9 cellular contexts compared by ENCODE assay signal in the genomic region with DNA sequence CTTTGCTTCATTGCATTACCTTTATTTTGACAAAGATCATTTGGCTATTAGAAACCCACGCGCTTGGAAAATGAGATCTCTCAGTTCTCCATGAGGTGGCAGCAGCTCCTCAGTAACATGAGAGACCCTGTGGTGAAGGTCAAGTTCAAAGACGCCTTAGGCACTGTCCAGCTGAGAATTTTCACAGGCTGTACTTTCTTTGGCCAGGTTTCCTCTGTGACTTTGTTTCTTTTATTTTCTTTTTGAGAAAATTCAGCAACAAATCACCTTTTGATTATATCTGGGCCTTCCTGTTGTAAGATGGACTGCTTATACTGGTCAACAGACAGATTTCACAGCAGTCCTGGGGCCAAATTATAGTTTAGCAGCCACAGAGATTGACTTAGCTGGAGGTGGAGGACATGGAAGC. TPM values are rescaled to one million over a fixed set of nuclear protein-coding genes. Genes with fewer than 3 reads are reported as not detected.
DNase-seq lines count a peak whose midpoint lies in the region; ATAC-seq, FAIRE-seq and TF ChIP-seq lines count a peak whose summit lies in the region.
"Had no signal": no experiment of that assay in that cellular context is flagged by ENCODE, and none has a peak within 500 bp of the region (broad histone marks: within the 10 kb centered on the region; RNA-seq: fewer than 3 reads in every experiment).

No MANE protein-coding gene starts in this region.

- ATAC-seq in HG02642 (IDR thresholded peaks at IDR 0.05; ENCODE audit: poor library complexity, unreplicated experiment), result peak; percentile 68
- ATAC-seq in GM12878, result peak; percentile 87

- CTCF ChIA-PET in AG04449 (lab: Yijun Ruan, JAX) (interaction anchor here (0.6 to 3.6 kb wide), 27 partner anchors 9 to 837 kb away, joined by 3 to 23 read pairs (median 4); no protein-coding TSS in a partner anchor), GM12878 (lab: Yijun Ruan, JAX) (interaction anchor here (0.6 to 1.3 kb wide), 4 partner anchors 21 to 822 kb away, joined by 3 to 7 read pairs (median 4); no protein-coding TSS in a partner anchor)

- TF ChIP-seq POLR2A in GM12878 (IDR thresholded peaks at IDR 0.05; ENCODE audit: low read depth, low read length), result no peak

- RAD21 ChIA-PET in GM12878 (lab: Charles Lee; ENCODE audit: unreplicated experiment), result interaction anchor here (0.8 to 1.3 kb wide), 2 partner anchors 90 to 97 kb away, joined by 3 to 4 read pairs; no protein-coding TSS in a partner anchor

- H2AFZ ChIP-seq in OCI-LY1 (ENCODE audit: low read length), result no peak overlapping the region
- H2AFZ ChIP-seq in GM12878 (ENCODE audit: control insufficient read depth, low read depth, low read length), result no peak overlapping the region

- H3K27ac ChIP-seq in OCI-LY1 (ENCODE audit: low read depth, low read length, poor library complexity, severe bottlenecking) (no peak overlapping the region), GM12878 (ENCODE audit: control insufficient read depth, insufficient read depth) (no peak overlapping the region), iPS DF 6.9 (ENCODE audit: low read length) (no peak overlapping the region)
- H3K27ac ChIP-seq: SK-N-MC had no signal

- FAIRE-seq in GM12878 (lab: Jason Lieb, UNC), result peak; percentile 76

- H3K4me3 ChIP-seq in AG04449 (ENCODE audit: low read depth, low read length), result no peak overlapping the region
- H3K4me3 ChIP-seq in OCI-LY1 (ENCODE audit: low read depth, low read length, poor library complexity, severe bottlenecking), result no peak overlapping the region
- no peak overlapping the region for H3K4me3 ChIP-seq in GM12878
- H3K4me3 ChIP-seq in iPS DF 6.9 (ENCODE audit: low read length), result no peak overlapping the region
- H3K4me3 ChIP-seq: SK-N-MC had no signal

- peak; percentile 10 for DNase-seq in AG04449 (ENCODE audit: low read depth, low spot score)
- peak; percentile 50 for DNase-seq in G401 (ENCODE audit: low spot score)
- no peak for DNase-seq in GM12878 (ENCODE audit: low read depth, low spot score)
- peak; percentile 13 for DNase-seq in iPS DF 6.9 (ENCODE audit: low read depth, low spot score)
- DNase-seq in stimulated activated CD4-positive, alpha-beta T cell treated with anti-CD3 and anti-CD28 coated beads, Interleukin-4, amount 100 ng/mL, for 1 hour, result peak; percentile 13
- DNase-seq in KG1 (lab: John Stamatoyannopoulos, UW), result no peak

- WGBS in GM12878 (ENCODE audit: insufficient coverage, insufficient replicate concordance, low lambda C conversion rate, missing lambda C conversion rate), result 0% methylated on average over 3 of the region's 3 CpGs
- WGBS in iPS DF 6.9 (ENCODE audit: insufficient coverage, insufficient read length), result no CpG with 5 or more reads among the region's 3 CpGs

- intact Hi-C loops in GM12878 (cut with micrococcal nuclease; ENCODE audit: unreplicated experiment), result loop anchor here (2.0 to 5.0 kb wide), 4 partner anchors 98 to 824 kb away; no protein-coding TSS in a partner anchor

- TF ChIP-seq CTCF in AG04449 (IDR thresholded peaks at IDR 0.05; ENCODE audit: insufficient read depth, low read length, missing control alignments) (peak; percentile 71), OCI-LY1 (IDR thresholded peaks at IDR 0.05; ENCODE audit: low read length) (peak; percentile 79), GM12878 (IDR thresholded peaks at IDR 0.05 in 2 of 3, conservative IDR thresholded peaks at IDR 0.05 in 1 of 3; ENCODE audit: control insufficient read depth in 2 of 3, extremely low read depth in 1 of 3, insufficient read depth in 1 of 3, low read depth in 3 of 3, low read length in 3 of 3) (peak; percentile 53 to 70 (median 57); a peak in 5 of 6 replicates)

- no peaks in the 10 kb centered on the region for H4K20me1 ChIP-seq in OCI-LY1 (ENCODE audit: insufficient read depth, low read length)
- H4K20me1 ChIP-seq in GM12878 (ENCODE audit: control insufficient read depth, insufficient read depth), result no peaks in the 10 kb centered on the region

- BruUV-seq in GM12878 (replicated peaks; lab: Mats Ljungman, UMichigan), result no TSS peak

- SMC1A ChIA-PET in GM12878 (lab: Charles Lee; ENCODE audit: uncharacterized antibody, unreplicated experiment), result no interaction called here

- H3K4me2 ChIP-seq in OCI-LY1 (ENCODE audit: low read length), result no peak overlapping the region
- no peak overlapping the region for H3K4me2 ChIP-seq in GM12878 (ENCODE audit: control insufficient read depth, insufficient read depth)

- H3K9me3 ChIP-seq in OCI-LY1 (ENCODE audit: low read length) (no peaks in the 10 kb centered on the region), GM12878 (replicated peaks; ENCODE audit: control insufficient read depth, insufficient read depth, low read length) (no peaks in the 10 kb centered on the region), iPS DF 6.9 (ENCODE audit: control insufficient read depth, insufficient read depth, low read length) (no peaks in the 10 kb centered on the region)

- H3K4me1 ChIP-seq in OCI-LY1 (ENCODE audit: insufficient read depth, low read length, severe bottlenecking) (no peaks in the 10 kb centered on the region), GM12878 (ENCODE audit: control insufficient read depth, insufficient read depth, low read length) (no peaks in the 10 kb centered on the region), iPS DF 6.9 (ENCODE audit: control insufficient read depth, insufficient read depth, low read length) (no peaks in the 10 kb centered on the region)

- no peaks in the 10 kb centered on the region for H3K9me2 ChIP-seq in OCI-LY1 (ENCODE audit: low read depth, low read length)

- no peaks in the 10 kb centered on the region for H3K36me3 ChIP-seq in OCI-LY1 (ENCODE audit: insufficient read depth, low read length)
- no peaks in the 10 kb centered on the region for H3K36me3 ChIP-seq in GM12878 (ENCODE audit: control insufficient read depth in 2 of 2, insufficient read depth in 2 of 2, low read length in 1 of 2)
- H3K36me3 ChIP-seq in iPS DF 6.9 (ENCODE audit: control insufficient read depth, insufficient read depth, low read length), result no peaks in the 10 kb centered on the region

- POLR2A ChIA-PET in AG04449 (lab: Yijun Ruan, JAX), result no interaction called here
- POLR2A ChIA-PET in GM12878 (lab: Charles Lee), result no interaction called here

- TF ChIP-seq RAD21 in GM12878 (IDR thresholded peaks at IDR 0.05; ENCODE audit: insufficient read depth, low read depth, low read length), result peak; percentile 81

- no peak for TF ChIP-seq EP300 in GM12878 (IDR thresholded peaks at IDR 0.05; ENCODE audit: borderline replicate concordance in 1 of 2, control insufficient read depth in 1 of 2, low read depth in 2 of 2, low read length in 2 of 2)

- no peaks in the 10 kb centered on the region for H3K27me3 ChIP-seq in OCI-LY1 (ENCODE audit: insufficient read depth, low read length)
- no peaks in the 10 kb centered on the region for H3K27me3 ChIP-seq in GM12878 (replicated peaks in 1 of 2; ENCODE audit: control insufficient read depth in 2 of 2, insufficient read depth in 2 of 2, low read length in 1 of 2)
- no peaks in the 10 kb centered on the region for H3K27me3 ChIP-seq in iPS DF 6.9 (ENCODE audit: control insufficient read depth, insufficient read depth, low read length)

- in situ Hi-C loops in G401 (cut with HindIII; ENCODE audit: low sequenced_read_pairs), result no loop called here
- in situ Hi-C loops in GM12878 (cut with MboI), result loop anchor here (5.0 to 10.0 kb wide), 3 partner anchors 99 to 826 kb away; no protein-coding TSS in a partner anchor

- H3F3A ChIP-seq in OCI-LY1 (ENCODE audit: insufficient read depth, low read length), result no peaks in the 10 kb centered on the region

- H3K9ac ChIP-seq in OCI-LY1 (ENCODE audit: low read length) (no peak overlapping the region), GM12878 (ENCODE audit: control insufficient read depth, insufficient read depth, low read length) (no peak overlapping the region)

- no peaks in the 10 kb centered on the region for H3K79me2 ChIP-seq in OCI-LY1 (ENCODE audit: insufficient read depth, low read length)
- H3K79me2 ChIP-seq in GM12878 (ENCODE audit: control insufficient read depth, insufficient read depth, low read length), result no peaks in the 10 kb centered on the region

TF ChIP-seq in GM12878, 131 proteins besides CTCF, POLR2A, EP300 and RAD21 (continues in another document):
- TF ChIP-seq YY1 (IDR thresholded peaks at IDR 0.05; ENCODE audit: low read depth, low read length), result 0 out of 2 replicates have a peak, but pooled peaks have one; percentile 17
- peak; percentile 64; the same call in 1 of the 2 replicates for TF ChIP-seq ESRRA (IDR thresholded peaks at IDR 0.05; ENCODE audit: low read length)
- TF ChIP-seq NR2F1 (conservative IDR thresholded peaks at IDR 0.05), result peak; percentile 79

RNA-seq across cellular contexts. Expression of a gene that starts 54.5 kb away (rescaled TPM):
- total RNA-seq in G401 (2014; rRNA removed; shearing (Covaris generic)), result 35.1 and 65.5 TPM in 2 replicates
- total RNA-seq in GM12878 (2013; cell fraction: nucleolus; rRNA removed), result 75.5 and 80.2 TPM in 2 replicates
- total RNA-seq in GM12878 (2014; rRNA removed) (13.4 and 17.4 TPM in 2 replicates), GM12878 (2014; rRNA removed; fragmentation: Illumina TruSeq; extraction: Trizol) (32.3 and 32.7 TPM in 2 replicates), GM12878 (2021) (46.5 and 47.4 TPM in 2 replicates)
- 8.1 TPM for polyA plus RNA-seq in GM12878 (2011; ENCODE audit: low read depth)
- polyA plus RNA-seq in GM12878 (2011; rRNA removed) (38.7 and 91.6 TPM in 2 replicates), GM12878 (2014; fragmentation: Illumina TruSeq; extraction: Trizol) (31.0 and 35.5 TPM in 2 replicates), GM12878 (2014; fragmentation: Nextera tagmentation; extraction: Ambion mirVana) (10 to 100 TPM; 45.5 to 67.0 TPM), GM12878 (2014; rRNA removed) (21.5 and 26.3 TPM in 2 replicates), GM12878 (2016; fragmentation: Nextera tagmentation; extraction: Ambion mirVana) (10 to 100 TPM; 94.8 to 98.8 TPM)
- polyA plus RNA-seq in GM12878 (2011; cell fraction: cytosol; rRNA removed), result 7.4 and 11.3 TPM in 2 replicates
- polyA plus RNA-seq in GM12878 (2011; cell fraction: nucleus; rRNA removed), result 13.0 and 14.4 TPM in 2 replicates
- 26.7 and 27.2 TPM in 2 replicates for polyA plus RNA-seq in GM12878 (2012)
- polyA minus RNA-seq in GM12878 (2011; rRNA and poly(A)+ RNA removed), result 10.8 and 16.4 TPM in 2 replicates
- polyA minus RNA-seq in GM12878 (2011; cell fraction: cytosol; rRNA and poly(A)+ RNA removed), result 6.9 and 13.3 TPM in 2 replicates
- 18.5 and 29.7 TPM in 2 replicates for polyA minus RNA-seq in GM12878 (2011; cell fraction: nucleus; rRNA and poly(A)+ RNA removed)

Comparison
In these comparisons a context has a peak if more than half of its experiments do, and no peak if none do; other contexts are left out.
1. DNase-seq: peak in AG04449 (single experiment), G401 (single experiment), iPS DF 6.9 (single experiment) and stimulated activated CD4-positive, alpha-beta T cell treated with anti-CD3 and anti-CD28 coated beads, Interleukin-4, amount 100 ng/mL, for 1 hour (single experiment); none in GM12878 (single experiment) and KG1 (single experiment).
2. Peak in every context shown above with its lines, with median percentiles within 50 percentile points of each other: CTCF ChIP-seq.